Comparison of ENCODE assay signal across 24 cellular contexts in the genomic region with DNA sequence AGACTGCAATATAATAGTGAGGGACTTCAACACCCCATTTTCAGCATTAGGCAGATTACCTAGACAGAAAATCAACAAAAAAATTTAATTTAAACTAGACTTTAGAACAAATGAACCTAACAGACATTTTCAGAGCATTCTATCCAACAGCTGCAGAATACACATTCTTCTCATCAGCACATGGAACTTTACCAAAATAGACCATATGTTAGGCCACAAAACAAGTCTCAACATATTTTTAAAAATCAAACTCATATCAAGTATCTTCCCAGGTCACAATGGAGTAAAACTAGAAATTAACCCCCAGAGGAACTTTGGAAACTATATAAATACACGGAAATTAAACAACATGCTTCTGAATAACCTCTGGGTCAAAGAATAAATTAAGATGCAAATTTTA.
"Had no signal": no experiment of that assay in that cellular context is flagged by ENCODE, and none has a peak within 500 bp of the region (broad histone marks: within the 10 kb centered on the region; RNA-seq: fewer than 3 reads in every experiment).

No MANE protein-coding gene starts in this region.

- H3K27me3 ChIP-seq: esophagus muscularis mucosa, foreskin keratinocyte, heart left ventricle, tibial nerve had no signal

- H3K4me1 Mint-ChIP-seq: activated CD4-positive, alpha-beta T cell treated with anti-CD3 and anti-CD28 coated beads for 36 hours; activated CD8-positive, alpha-beta memory T cell treated with anti-CD3 and anti-CD28 coated beads, Interleukin-2, amount 10 ng/mL, durations not matched to agents 7 days and 5 days; activated naive CD4-positive, alpha-beta T cell treated with anti-CD3 and anti-CD28 coated beads, Interleukin-2, amount 50 U/mL, for 24 hours; activated naive CD8-positive, alpha-beta T cell treated with anti-CD3 and anti-CD28 coated beads, Interleukin-2, amount 50 U/mL, for 24 hours; endodermal cell; immature natural killer cell; memory B cell had no signal

- H3K36me3 Mint-ChIP-seq: activated CD8-positive, alpha-beta memory T cell treated with anti-CD3 and anti-CD28 coated beads, Interleukin-2, amount 10 ng/mL, durations not matched to agents 7 days and 5 days had no signal

- H3K27ac ChIP-seq: esophagus muscularis mucosa, foreskin keratinocyte, heart left ventricle, tibial nerve had no signal

- ATAC-seq: activated CD4-positive, alpha-beta T cell treated with anti-CD3 and anti-CD28 coated beads for 36 hours; activated CD8-positive, alpha-beta memory T cell treated with anti-CD3 and anti-CD28 coated beads, Interleukin-2, amount 10 ng/mL, durations not matched to agents 7 days and 5 days; activated CD8-positive, alpha-beta T cell treated with anti-CD3 and anti-CD28 coated beads, Interleukin-2, amount 10 ng/mL, durations not matched to agents 7 days and 5 days; activated naive CD8-positive, alpha-beta T cell treated with anti-CD3 and anti-CD28 coated beads, Interleukin-2, amount 50 U/mL, for 24 hours; foreskin keratinocyte; heart left ventricle; right cardiac atrium had no signal

- H3K4me3 Mint-ChIP-seq: activated CD4-positive, alpha-beta T cell treated with anti-CD3 and anti-CD28 coated beads for 36 hours; activated CD8-positive, alpha-beta memory T cell treated with anti-CD3 and anti-CD28 coated beads, Interleukin-2, amount 10 ng/mL, durations not matched to agents 7 days and 5 days; activated CD8-positive, alpha-beta T cell treated with anti-CD3 and anti-CD28 coated beads, Interleukin-2, amount 10 ng/mL, durations not matched to agents 7 days and 5 days; activated naive CD4-positive, alpha-beta T cell treated with anti-CD3 and anti-CD28 coated beads, Interleukin-2, amount 50 U/mL, for 24 hours; activated naive CD8-positive, alpha-beta T cell treated with anti-CD3 and anti-CD28 coated beads, Interleukin-2, amount 50 U/mL, for 24 hours; dendritic cell treated with granulocyte-macrophage colony-stimulating factor and Interleukin-4, amounts not matched to agents 40 ng/mL and 50 ng/mL, for 4 days; endodermal cell; immature natural killer cell; memory B cell; nephron had no signal

- H3K4me1 ChIP-seq: esophagus muscularis mucosa, heart left ventricle, tibial nerve had no signal

- DNase-seq: activated CD4-positive, alpha-beta T cell treated with anti-CD3 and anti-CD28 coated beads for 36 hours; activated CD4-positive, CD25-positive, alpha-beta regulatory T cell; activated CD8-positive, alpha-beta memory T cell treated with anti-CD3 and anti-CD28 coated beads, Interleukin-2, amount 10 ng/mL, durations not matched to agents 7 days and 5 days; activated CD8-positive, alpha-beta T cell treated with anti-CD3 and anti-CD28 coated beads, Interleukin-2, amount 10 ng/mL, durations not matched to agents 7 days and 5 days; activated naive CD8-positive, alpha-beta T cell treated with anti-CD3 and anti-CD28 coated beads, Interleukin-2, amount 50 U/mL, for 24 hours; activated T-cell treated with anti-CD3 and anti-CD28 coated beads, Interleukin-2, amount 50 U/mL, for 48 hours; amygdala; caudate nucleus; endodermal cell; heart left ventricle; hypothalamus; immature natural killer cell; posterior cingulate gyrus; right cardiac atrium; stimulated activated CD4-positive, alpha-beta T cell treated with anti-CD3 and anti-CD28 coated beads, Interleukin-2, amount 100 ng/mL, for 48 hours; stimulated activated naive CD4-positive, alpha-beta T cell treated with Interleukin-2 at 50 U/mL for 16 hours had no signal

- H3K27ac Mint-ChIP-seq: activated CD4-positive, alpha-beta T cell treated with anti-CD3 and anti-CD28 coated beads for 36 hours; activated CD8-positive, alpha-beta memory T cell treated with anti-CD3 and anti-CD28 coated beads, Interleukin-2, amount 10 ng/mL, durations not matched to agents 7 days and 5 days; activated CD8-positive, alpha-beta T cell treated with anti-CD3 and anti-CD28 coated beads, Interleukin-2, amount 10 ng/mL, durations not matched to agents 7 days and 5 days; activated naive CD8-positive, alpha-beta T cell treated with anti-CD3 and anti-CD28 coated beads, Interleukin-2, amount 50 U/mL, for 24 hours; activated T-helper 2 cell treated with anti-CD3 and anti-CD28 coated beads, Interferon-gamma antibody, Interleukin-2, Interleukin-4, amounts not matched to agents 10 μg/mL and 5 μg/mL and 100 μg/mL, durations not matched to agents 14 hours and 24 hours and 36 hours; dendritic cell treated with granulocyte-macrophage colony-stimulating factor and Interleukin-4, amounts not matched to agents 40 ng/mL and 50 ng/mL, for 4 days; endodermal cell; immature natural killer cell; memory B cell had no signal

- H3K27me3 Mint-ChIP-seq: activated CD4-positive, alpha-beta T cell treated with anti-CD3 and anti-CD28 coated beads for 36 hours; activated CD8-positive, alpha-beta memory T cell treated with anti-CD3 and anti-CD28 coated beads, Interleukin-2, amount 10 ng/mL, durations not matched to agents 7 days and 5 days; activated naive CD4-positive, alpha-beta T cell treated with anti-CD3 and anti-CD28 coated beads, Interleukin-2, amount 50 U/mL, for 24 hours; activated naive CD8-positive, alpha-beta T cell treated with anti-CD3 and anti-CD28 coated beads, Interleukin-2, amount 50 U/mL, for 24 hours; dendritic cell treated with granulocyte-macrophage colony-stimulating factor and Interleukin-4, amounts not matched to agents 40 ng/mL and 50 ng/mL, for 4 days had no signal

- H3K4me3 ChIP-seq: esophagus muscularis mucosa, heart left ventricle, tibial nerve had no signal

- H3K36me3 ChIP-seq: heart left ventricle had no signal
